33 cellular contexts compared by ENCODE assay signal in genomic region chr9:14522627-14523379, GRCh38.
"Had no signal": no experiment of that assay in that cellular context is flagged by ENCODE, and none has a peak within 500 bp of the region (broad histone marks: within the 10 kb centered on the region; RNA-seq: fewer than 3 reads in every experiment).

No MANE protein-coding gene starts in this region.

- H3K36me3 Mint-ChIP-seq: activated CD4-positive, alpha-beta memory T cell treated with anti-CD3 and anti-CD28 coated beads for 36 hours; activated naive CD4-positive, alpha-beta T cell treated with anti-CD3 and anti-CD28 coated beads, Interleukin-2, amount 10 ng/mL, durations not matched to agents 7 days and 5 days; activated naive CD8-positive, alpha-beta T cell; brain had no signal

- H3K4me3 Mint-ChIP-seq: activated B cell treated with CpG ODN at 0.5 μM for 24 hours; activated CD4-positive, alpha-beta memory T cell treated with anti-CD3 and anti-CD28 coated beads for 36 hours; activated naive CD4-positive, alpha-beta T cell treated with anti-CD3 and anti-CD28 coated beads, Interleukin-2, amount 10 ng/mL, durations not matched to agents 7 days and 5 days; activated naive CD8-positive, alpha-beta T cell; activated naive CD8-positive, alpha-beta T cell treated with anti-CD3 and anti-CD28 coated beads, Interleukin-2, amount 50 U/mL, for 24 hours; activated T-cell treated with anti-CD3 and anti-CD28 coated beads, Interleukin-2, amount 50 U/mL, for 4 hours; brain; T-helper 1 cell treated with Interleukin-12 subunit alpha and Interleukin-12 subunit beta and Interleukin-4 antibody, amounts not matched to agents 30 μg/mL and 1 μg/mL, for 36 hours; T-helper 2 cell treated with Interferon-gamma antibody and Interleukin-4, amounts not matched to agents 5 μg/mL and 100 μg/mL, for 36 hours had no signal

- ATAC-seq: activated naive CD8-positive, alpha-beta T cell treated with anti-CD3 and anti-CD28 coated beads, Interleukin-2, amount 50 U/mL, for 24 hours; activated T-cell treated with anti-CD3 and anti-CD28 coated beads, Interleukin-2, amount 50 U/mL, for 4 hours; PC-3 had no signal

- H3K4me3 ChIP-seq: Peyer's patch, SJSA1 had no signal

- H3K4me1 Mint-ChIP-seq: activated B cell treated with CpG ODN at 0.5 μM for 24 hours; activated naive CD4-positive, alpha-beta T cell treated with anti-CD3 and anti-CD28 coated beads, Interleukin-2, amount 10 ng/mL, durations not matched to agents 7 days and 5 days; activated naive CD8-positive, alpha-beta T cell treated with anti-CD3 and anti-CD28 coated beads, Interleukin-2, amount 50 U/mL, for 24 hours had no signal

- H3K27ac Mint-ChIP-seq: activated B cell treated with CpG ODN at 0.5 μM for 24 hours; activated CD4-positive, alpha-beta memory T cell treated with anti-CD3 and anti-CD28 coated beads for 36 hours; activated naive CD4-positive, alpha-beta T cell treated with anti-CD3 and anti-CD28 coated beads, Interleukin-2, amount 10 ng/mL, durations not matched to agents 7 days and 5 days; activated naive CD8-positive, alpha-beta T cell; activated naive CD8-positive, alpha-beta T cell treated with anti-CD3 and anti-CD28 coated beads, Interleukin-2, amount 50 U/mL, for 24 hours; brain; T-helper 1 cell treated with Interleukin-12 subunit alpha and Interleukin-12 subunit beta and Interleukin-4 antibody, amounts not matched to agents 30 μg/mL and 1 μg/mL, for 36 hours; T-helper 2 cell treated with Interferon-gamma antibody and Interleukin-4, amounts not matched to agents 5 μg/mL and 100 μg/mL, for 36 hours had no signal

- H3K27me3 Mint-ChIP-seq: activated B cell treated with CpG ODN at 0.5 μM for 24 hours; activated CD4-positive, alpha-beta memory T cell treated with anti-CD3 and anti-CD28 coated beads for 36 hours; activated naive CD4-positive, alpha-beta T cell treated with anti-CD3 and anti-CD28 coated beads, Interleukin-2, amount 10 ng/mL, durations not matched to agents 7 days and 5 days; activated naive CD8-positive, alpha-beta T cell treated with anti-CD3 and anti-CD28 coated beads, Interleukin-2, amount 50 U/mL, for 24 hours had no signal

- FAIRE-seq: bronchial epithelial cell had no signal

- H3K4me2 ChIP-seq: SK-N-SH had no signal

- H3K27ac ChIP-seq: Peyer's patch, SJSA1 had no signal

- H3K9me2 ChIP-seq: SK-N-SH had no signal

- DNase-seq: activated B cell treated with CpG ODN at 0.5 μM for 24 hours; activated CD4-positive, alpha-beta memory T cell treated with anti-CD3 and anti-CD28 coated beads for 36 hours; activated CD4-positive, alpha-beta T cell treated with anti-CD3 and anti-CD28 coated beads for 4 hours; activated CD4-positive, alpha-beta T cell treated with anti-CD3 and anti-CD28 coated beads, Interleukin-2, amount 50 U/mL, for 1 hour; activated CD4-positive, CD25-positive, alpha-beta regulatory T cell treated with anti-CD3 and anti-CD28 coated beads, Interleukin-2, amount 50 U/mL, for 72 hours; activated CD8-positive, alpha-beta memory T cell treated with anti-CD3 and anti-CD28 coated beads, Interleukin-2, amount 50 U/mL, for 4 hours; activated effector memory CD4-positive, alpha-beta T cell treated with Interleukin-2 at 50 U/mL for 16 hours; activated naive CD4-positive, alpha-beta T cell treated with anti-CD3 and anti-CD28 coated beads, Interleukin-2, amount 10 ng/mL, durations not matched to agents 7 days and 5 days; activated naive CD8-positive, alpha-beta T cell treated with anti-CD3 and anti-CD28 coated beads, Interleukin-2, amount 50 U/mL, for 24 hours; activated T-cell treated with anti-CD3 and anti-CD28 coated beads for 4 hours; activated T-cell treated with anti-CD3 and anti-CD28 coated beads, Interleukin-2, amount 50 U/mL, for 4 hours; anterior cingulate cortex; caudate nucleus; cerebellar nuclear complex; Karpas-422; NCI-H1105; NCI-H1417 treated with DMSO at 0.1 percent for 48 hours; NCI-H187 treated with DMSO at 0.1 percent for 48 hours; NCI-H2081; NCI-H2171 treated with DMSO at 0.1 percent for 48 hours; NCI-H2227 treated with DMSO at 0.1 percent for 48 hours; NCI-H524 treated with DMSO at 0.1 percent for 48 hours; PC-3; Peyer's patch; RPMI8226; SHP77 treated with DMSO at 0.1 percent for 48 hours; SK-N-SH had no signal

- H3K27me3 ChIP-seq: Peyer's patch, SJSA1 had no signal

- H3K9me3 Mint-ChIP-seq: activated B cell treated with CpG ODN at 0.5 μM for 24 hours; activated CD4-positive, alpha-beta memory T cell treated with anti-CD3 and anti-CD28 coated beads for 36 hours; activated naive CD4-positive, alpha-beta T cell treated with anti-CD3 and anti-CD28 coated beads, Interleukin-2, amount 10 ng/mL, durations not matched to agents 7 days and 5 days; activated naive CD8-positive, alpha-beta T cell treated with anti-CD3 and anti-CD28 coated beads, Interleukin-2, amount 50 U/mL, for 24 hours; activated T-cell treated with anti-CD3 and anti-CD28 coated beads, Interleukin-2, amount 50 U/mL, for 4 hours; brain; T-helper 1 cell treated with Interleukin-12 subunit alpha and Interleukin-12 subunit beta and Interleukin-4 antibody, amounts not matched to agents 30 μg/mL and 1 μg/mL, for 36 hours; T-helper 2 cell treated with Interferon-gamma antibody and Interleukin-4, amounts not matched to agents 5 μg/mL and 100 μg/mL, for 36 hours had no signal

- H3K4me1 ChIP-seq: Peyer's patch, SJSA1 had no signal

- H3K9me3 ChIP-seq: Peyer's patch, SJSA1, SK-N-SH had no signal

- H3K36me3 ChIP-seq: Peyer's patch, SJSA1 had no signal
